Comparison of ENCODE assay signal across 28 cellular contexts in the genomic region with DNA sequence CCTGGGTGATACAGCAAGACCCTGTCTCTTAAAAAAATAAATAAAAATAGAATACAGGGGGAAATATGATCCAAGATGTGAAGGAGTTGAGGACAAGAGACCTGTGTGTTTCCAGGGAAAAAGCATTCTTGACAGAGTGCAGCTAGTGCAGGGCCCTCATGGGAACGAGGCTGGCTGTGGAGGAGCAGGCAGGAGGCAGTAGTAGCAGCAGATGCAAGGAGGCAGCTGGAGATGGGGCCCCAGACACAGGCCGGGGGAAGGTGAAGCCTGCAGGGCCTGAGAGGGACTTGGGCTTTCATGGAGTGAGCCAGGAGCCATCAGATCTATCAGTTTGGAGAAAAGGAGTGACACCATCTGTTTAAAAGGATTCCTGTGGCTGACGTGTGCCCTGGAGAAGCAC.
DNase-seq lines count a peak whose midpoint lies in the region; ATAC-seq and TF ChIP-seq lines count a peak whose summit lies in the region.
"Had no signal": no experiment of that assay in that cellular context is flagged by ENCODE, and none has a peak within 500 bp of the region (broad histone marks: within the 10 kb centered on the region; RNA-seq: fewer than 3 reads in every experiment).

No MANE protein-coding gene starts in this region.

- H3K27ac Mint-ChIP-seq in MCF 10A (ENCODE audit: low read depth, unreplicated experiment), result no peak overlapping the region
- H3K27ac Mint-ChIP-seq: activated CD4-positive, alpha-beta memory T cell treated with anti-CD3 and anti-CD28 coated beads, Interleukin-2, amount 10 ng/mL, durations not matched to agents 7 days and 5 days; immature natural killer cell; natural killer cell had no signal

- H3K4me1 ChIP-seq in mammary epithelial cell (ENCODE audit: insufficient read depth, low read length), result peaks cover 37% of the 10 kb centered on the region
- H3K4me1 ChIP-seq: adrenal gland, breast epithelium, esophagus muscularis mucosa, pancreas had no signal

- H3K27me3 ChIP-seq in mammary epithelial cell (ENCODE audit: insufficient read depth, low read length) (no peaks in the 10 kb centered on the region), WERI-Rb-1 (ENCODE audit: insufficient read depth, low read depth, severe bottlenecking) (no peaks in the 10 kb centered on the region)
- H3K27me3 ChIP-seq: adrenal gland, breast epithelium, esophagus muscularis mucosa, hepatocyte, left lung, pancreas, stomach, tibial nerve had no signal

- BruUV-seq in mammary epithelial cell (replicated peaks; lab: Mats Ljungman, UMichigan), result no TSS peak
- BruUV-seq in MCF 10A (replicated peaks; lab: Mats Ljungman, UMichigan), result no TSS peak

- ATAC-seq in GM19395 (IDR thresholded peaks at IDR 0.05; ENCODE audit: unreplicated experiment), result no peak
- no peak for ATAC-seq in left ventricle myocardium superior
- ATAC-seq: left lung, natural killer cell, pancreas, right cardiac atrium, SK-N-SH treated with all-trans-retinoic acid at 6 μM for 48 hours had no signal

- no peak overlapping the region for H3K9ac ChIP-seq in mammary epithelial cell (ENCODE audit: insufficient read depth, low read length)

- DNase-seq in mammary epithelial cell, result no peak
- no peak for DNase-seq in MCF 10A (ENCODE audit: unreplicated experiment)
- peak; percentile 43 for DNase-seq in WERI-Rb-1
- peak; percentile 50 for DNase-seq in left kidney (ENCODE audit: low read depth, low spot score)
- no peak for DNase-seq in NCI-H1105 treated with DMSO at 0.1 percent for 48 hours (lab: John Stamatoyannopoulos, UW)
- DNase-seq in SW 1271 (lab: John Stamatoyannopoulos, UW), result no peak
- no peak for DNase-seq in left ventricle myocardium superior
- DNase-seq: activated CD4-positive, alpha-beta memory T cell treated with anti-CD3 and anti-CD28 coated beads, Interleukin-2, amount 10 ng/mL, durations not matched to agents 7 days and 5 days; adrenal gland; foreskin melanocyte; immature natural killer cell; left lung; midbrain; natural killer cell; NCI-H1436 treated with DMSO at 0.1 percent for 48 hours; NCI-H69; pancreas; right cardiac atrium; stomach; T-helper 9 cell had no signal

- H3K9me3 Mint-ChIP-seq in MCF 10A (ENCODE audit: unreplicated experiment), result no peaks in the 10 kb centered on the region
- H3K9me3 Mint-ChIP-seq: activated CD4-positive, alpha-beta memory T cell treated with anti-CD3 and anti-CD28 coated beads, Interleukin-2, amount 10 ng/mL, durations not matched to agents 7 days and 5 days; immature natural killer cell; natural killer cell had no signal

- H3K27ac ChIP-seq in mammary epithelial cell (ENCODE audit: insufficient read depth, low read depth, low read length), result no peak overlapping the region
- peak overlapping the region; percentile 26; the same call in 1 of the 2 replicates for H3K27ac ChIP-seq in WERI-Rb-1
- H3K27ac ChIP-seq: adrenal gland, breast epithelium, coronary artery, esophagus muscularis mucosa, hepatocyte, left lung, pancreas, RWPE1, stomach, tibial nerve had no signal

- H3K4me1 Mint-ChIP-seq in MCF 10A (ENCODE audit: insufficient read depth, unreplicated experiment), result peaks cover 17% of the 10 kb centered on the region
- H3K4me1 Mint-ChIP-seq: natural killer cell had no signal

- 36% methylated on average over 2 of the region's 3 CpGs for WGBS in mammary epithelial cell (ENCODE audit: low coverage, missing lambda C conversion rate)

- TF ChIP-seq CTCF in mammary epithelial cell (conservative IDR thresholded peaks at IDR 0.05 in 1 of 2, IDR thresholded peaks at IDR 0.05 in 1 of 2; ENCODE audit: extremely low read depth in 1 of 2, insufficient read depth in 1 of 2, low read depth in 1 of 2, low read length in 2 of 2) (no peak), MCF 10A (IDR thresholded peaks at IDR 0.05; ENCODE audit: unreplicated experiment) (no peak), WERI-Rb-1 (IDR thresholded peaks at IDR 0.05; ENCODE audit: low read depth, low read length) (no peak)

- intact Hi-C loops in mammary epithelial cell (cut with micrococcal nuclease), result no loop called here
- intact Hi-C loops in MCF 10A (cut with micrococcal nuclease), result no loop called here
- intact Hi-C loops in left ventricle myocardium superior (cut with micrococcal nuclease), result no loop called here

- no peak overlapping the region for H3K4me3 Mint-ChIP-seq in MCF 10A (ENCODE audit: unreplicated experiment)
- H3K4me3 Mint-ChIP-seq: activated CD4-positive, alpha-beta memory T cell treated with anti-CD3 and anti-CD28 coated beads, Interleukin-2, amount 10 ng/mL, durations not matched to agents 7 days and 5 days; immature natural killer cell; natural killer cell had no signal

- POLR2A ChIA-PET in MCF 10A (lab: Yijun Ruan, JAX), result no interaction called here

- no peaks in the 10 kb centered on the region for H3K36me3 Mint-ChIP-seq in MCF 10A (ENCODE audit: insufficient read depth, unreplicated experiment)
- H3K36me3 Mint-ChIP-seq: immature natural killer cell, natural killer cell had no signal

- H3K4me3 ChIP-seq in mammary epithelial cell (replicated peaks in 1 of 3; ENCODE audit: insufficient read depth in 1 of 3, low read depth in 2 of 3, low read length in 3 of 3), result no peak overlapping the region
- no peak overlapping the region for H3K4me3 ChIP-seq in WERI-Rb-1 (ENCODE audit: low read depth, low read length)
- H3K4me3 ChIP-seq: adrenal gland, breast epithelium, coronary artery, esophagus muscularis mucosa, hepatocyte, left lung, pancreas, stomach, tibial nerve had no signal

- dilution Hi-C loops in mammary epithelial cell (cut with HindIII; ENCODE audit: low sequenced_read_pairs), result no loop called here

- peak overlapping the region; percentile 21 for H2AFZ ChIP-seq in mammary epithelial cell (ENCODE audit: low read depth, low read length)
- H2AFZ ChIP-seq: hepatocyte had no signal

- H3K4me2 ChIP-seq in mammary epithelial cell (ENCODE audit: insufficient read depth, low read depth, low read length), result no peak overlapping the region
- H3K4me2 ChIP-seq: hepatocyte had no signal

- CTCF ChIA-PET in mammary epithelial cell (lab: Charles Lee; ENCODE audit: low non-redundant PET) (no interaction called here), MCF 10A (lab: Yijun Ruan, JAX) (interaction anchor here (0.7 kb wide), 1 partner anchor 277 kb away, joined by 4 read pairs; no protein-coding TSS in a partner anchor)

- H3K27me3 Mint-ChIP-seq in MCF 10A (ENCODE audit: insufficient read depth, unreplicated experiment), result no peaks in the 10 kb centered on the region
- H3K27me3 Mint-ChIP-seq: activated CD4-positive, alpha-beta memory T cell treated with anti-CD3 and anti-CD28 coated beads, Interleukin-2, amount 10 ng/mL, durations not matched to agents 7 days and 5 days had no signal

- H3K79me2 ChIP-seq in mammary epithelial cell (ENCODE audit: insufficient read depth, low read length), result no peaks in the 10 kb centered on the region
- H3K79me2 ChIP-seq: hepatocyte had no signal

- in situ Hi-C loops in mammary epithelial cell (cut with MboI; ENCODE audit: low sequenced_read_pairs in 2 of 2), result no loop called here

- H4K20me1 ChIP-seq in mammary epithelial cell (ENCODE audit: insufficient read depth, low read length), result no peaks in the 10 kb centered on the region

- no peaks in the 10 kb centered on the region for H3K9me3 ChIP-seq in mammary epithelial cell (replicated peaks; ENCODE audit: insufficient read depth, low read length)
- H3K9me3 ChIP-seq in WERI-Rb-1 (ENCODE audit: severe bottlenecking), result no peaks in the 10 kb centered on the region
- H3K9me3 ChIP-seq: adrenal gland, breast epithelium, esophagus muscularis mucosa, left lung, pancreas, stomach, tibial nerve had no signal

- no peaks in the 10 kb centered on the region for H3K36me3 ChIP-seq in mammary epithelial cell (ENCODE audit: insufficient read depth, low read length)
- no peaks in the 10 kb centered on the region for H3K36me3 ChIP-seq in WERI-Rb-1
- H3K36me3 ChIP-seq: adrenal gland, breast epithelium, esophagus muscularis mucosa, left lung, pancreas, stomach, tibial nerve had no signal

Comparison
In these comparisons a context has a peak if more than half of its experiments do, and no peak if none do; other contexts are left out.
1. DNase-seq: peak in WERI-Rb-1 (single experiment) and left kidney (single experiment); none in mammary epithelial cell (single experiment), MCF 10A (single experiment), NCI-H1105 treated with DMSO at 0.1 percent for 48 hours (single experiment), SW 1271 (0 of 2) and left ventricle myocardium superior (single experiment).